In the genomic region with DNA sequence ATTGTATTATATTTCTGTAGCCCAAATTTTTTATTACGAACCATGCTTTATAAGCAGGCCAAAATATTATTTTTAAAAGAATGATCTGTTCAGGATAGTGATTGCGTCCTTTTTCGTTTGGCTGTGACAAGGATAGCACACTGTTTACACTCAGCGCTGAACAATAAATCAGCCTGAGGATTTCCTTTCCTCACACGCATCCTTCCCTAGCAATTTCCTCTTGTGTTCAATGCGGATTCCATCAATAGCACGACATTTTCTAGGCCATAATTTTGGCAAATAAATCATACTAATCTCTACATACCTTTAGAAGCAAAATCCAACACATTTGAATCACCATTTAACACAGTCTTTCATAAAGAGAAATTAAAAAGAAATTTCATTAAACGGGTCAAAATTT, we compare ENCODE assay signal across 22 cellular contexts. TPM values are rescaled to one million over a fixed set of nuclear protein-coding genes. Genes with fewer than 3 reads are reported as not detected.
DNase-seq lines count a peak whose midpoint lies in the region; ATAC-seq, FAIRE-seq and TF ChIP-seq lines count a peak whose summit lies in the region.
"Had no signal": no experiment of that assay in that cellular context is flagged by ENCODE, and none has a peak within 500 bp of the region (broad histone marks: within the 10 kb centered on the region; RNA-seq: fewer than 3 reads in every experiment).

No MANE protein-coding gene starts in this region.

- no peak overlapping the region for H2AFZ ChIP-seq in endothelial cell of umbilical vein (ENCODE audit: low read depth, low read length)
- H2AFZ ChIP-seq: hepatocyte had no signal

- H4K20me1 ChIP-seq in endothelial cell of umbilical vein (replicated peaks; ENCODE audit: control insufficient read depth, extremely low read depth, insufficient read depth, low read length), result no peaks in the 10 kb centered on the region

- H3K4me3 Mint-ChIP-seq in activated naive CD4-positive, alpha-beta T cell treated with anti-CD3 and anti-CD28 coated beads for 36 hours, result peak overlapping the region; percentile 3
- H3K4me3 Mint-ChIP-seq in WTC11 (peak overlapping the region; percentile 22), progenitor cell of endocrine pancreas (ENCODE audit: low read depth) (peak overlapping the region; percentile 9)
- H3K4me3 Mint-ChIP-seq: HFFc6 had no signal

- POLR2A ChIA-PET in WTC11 (lab: Charles Lee), result no interaction called here
- POLR2A ChIA-PET in endothelial cell of umbilical vein (lab: Charles Lee), result no interaction called here

- H3K36me3 Mint-ChIP-seq in activated naive CD4-positive, alpha-beta T cell treated with anti-CD3 and anti-CD28 coated beads for 36 hours (ENCODE audit: low read depth), result no peaks in the 10 kb centered on the region
- H3K36me3 Mint-ChIP-seq in WTC11 (no peaks in the 10 kb centered on the region), progenitor cell of endocrine pancreas (ENCODE audit: insufficient read depth) (no peaks in the 10 kb centered on the region)

- dilution Hi-C loops in endothelial cell of umbilical vein (cut with MboI; ENCODE audit: extremely low pct_ligation_motif_present, low sequenced_read_pairs), result no loop called here

- TF ChIP-seq CTCF in WTC11 (IDR thresholded peaks at IDR 0.05) (no peak), endothelial cell of umbilical vein (IDR thresholded peaks at IDR 0.05; ENCODE audit: extremely low read depth in 1 of 2, insufficient read depth in 1 of 2, low read depth in 1 of 2, low read length in 2 of 2) (no peak), progenitor cell of endocrine pancreas (IDR thresholded peaks at IDR 0.05; ENCODE audit: unreplicated experiment) (no peak)

- TF ChIP-seq POLR2A in endothelial cell of umbilical vein (IDR thresholded peaks at IDR 0.05; ENCODE audit: low read depth, low read length), result no peak

- no peaks in the 10 kb centered on the region for H3K36me3 ChIP-seq in endothelial cell of umbilical vein (ENCODE audit: control insufficient read depth in 2 of 2, extremely low read depth in 1 of 2, insufficient read depth in 2 of 2, low read length in 2 of 2)
- H3K36me3 ChIP-seq: brain microvascular endothelial cell, MG63 had no signal

- ATAC-seq in WTC11 (no peak), GM19395 (IDR thresholded peaks at IDR 0.05; ENCODE audit: unreplicated experiment) (no peak)

- FAIRE-seq in endothelial cell of umbilical vein (lab: Jason Lieb, UNC), result peak; percentile 28
- FAIRE-seq: keratinocyte, urothelium cell line had no signal

- CTCF ChIA-PET in activated naive CD4-positive, alpha-beta T cell treated with anti-CD3 and anti-CD28 coated beads for 36 hours (lab: Charles Lee), result interaction anchor here (1.5 kb wide), 1 partner anchor 86 kb away, joined by 3 read pairs; no protein-coding TSS in a partner anchor
- CTCF ChIA-PET in WTC11 (lab: Charles Lee), result interaction anchor here (1.4 kb wide), 1 partner anchor 159 kb away, joined by 13 read pairs; no protein-coding TSS in a partner anchor
- CTCF ChIA-PET in endothelial cell of umbilical vein (lab: Charles Lee), result interaction anchor here (1.9 kb wide), 1 partner anchor 184 kb away, joined by 7 read pairs; no protein-coding TSS in a partner anchor

- BruUV-seq in endothelial cell of umbilical vein (replicated peaks; lab: Mats Ljungman, UMichigan), result no TSS peak

- H3K27me3 ChIP-seq in endothelial cell of umbilical vein (ENCODE audit: control insufficient read depth in 2 of 2, insufficient read depth in 2 of 2, low read length in 2 of 2), result peaks cover 22 to 26% of the 10 kb centered on the region in 2 experiments

- intact Hi-C loops in activated naive CD4-positive, alpha-beta T cell treated with anti-CD3 and anti-CD28 coated beads for 36 hours (cut with micrococcal nuclease), result no loop called here
- intact Hi-C loops in endothelial cell of umbilical vein (cut with micrococcal nuclease), result loop anchor here (10.0 kb wide), 1 partner anchor 142 kb away; no protein-coding TSS in a partner anchor

- H3K9me3 ChIP-seq in endothelial cell of umbilical vein (replicated peaks; ENCODE audit: control insufficient read depth, insufficient read depth, low read length), result no peaks in the 10 kb centered on the region
- H3K9me3 ChIP-seq: MG63 had no signal

- no peaks in the 10 kb centered on the region for H3K9me3 Mint-ChIP-seq in activated naive CD4-positive, alpha-beta T cell treated with anti-CD3 and anti-CD28 coated beads for 36 hours
- H3K9me3 Mint-ChIP-seq in WTC11, result no peaks in the 10 kb centered on the region
- H3K9me3 Mint-ChIP-seq in progenitor cell of endocrine pancreas (ENCODE audit: low read depth), result no peaks in the 10 kb centered on the region
- H3K9me3 Mint-ChIP-seq: HFFc6 had no signal

- H3K4me2 ChIP-seq in endothelial cell of umbilical vein (ENCODE audit: insufficient read depth, low read length), result peak overlapping the region; percentile 27

- no peak overlapping the region for H3K9ac ChIP-seq in endothelial cell of umbilical vein (replicated peaks; ENCODE audit: extremely low read depth, insufficient read depth, low read length)

- peaks cover 21% of the 10 kb centered on the region for H3K4me1 Mint-ChIP-seq in activated naive CD4-positive, alpha-beta T cell treated with anti-CD3 and anti-CD28 coated beads for 36 hours (ENCODE audit: low read depth)
- peaks cover 24% of the 10 kb centered on the region for H3K4me1 Mint-ChIP-seq in WTC11
- peaks cover 11% of the 10 kb centered on the region for H3K4me1 Mint-ChIP-seq in progenitor cell of endocrine pancreas (ENCODE audit: low read depth)

- H3K9me1 ChIP-seq in endothelial cell of umbilical vein (replicated peaks; ENCODE audit: control insufficient read depth, extremely low read depth, insufficient read depth, low read length), result no peaks in the 10 kb centered on the region

- DNase-seq in activated naive CD4-positive, alpha-beta T cell treated with anti-CD3 and anti-CD28 coated beads for 36 hours, result no peak
- DNase-seq in activated naive CD4-positive, alpha-beta T cell treated with Interleukin-2 at 50 U/mL for 16 hours, result no peak
- DNase-seq in WTC11 (ENCODE audit: low spot score) (no peak), endothelial cell of umbilical vein (ENCODE audit: low read depth, low spot score) (no peak), progenitor cell of endocrine pancreas (ENCODE audit: low spot score, unreplicated experiment) (no peak), Kasumi-1 (lab: John Stamatoyannopoulos, UW) (no peak), NCI-H1694 treated with DMSO at 0.1 percent for 48 hours (lab: John Stamatoyannopoulos, UW) (no peak)
- DNase-seq: activated CD4-positive, CD25-positive, alpha-beta regulatory T cell; activated gamma-delta T cell treated with Interleukin-2 at 50 U/mL for 16 hours; brain microvascular endothelial cell; COR-L47; HFFc6; MG63; NCI-H1436; NCI-H2171; Right ventricle myocardium superior; stimulated activated CD4-positive, alpha-beta T cell treated with anti-CD3 and anti-CD28 coated beads, Interleukin-4, amount 100 ng/mL, for 4 hours had no signal

- H3K27ac Mint-ChIP-seq in activated naive CD4-positive, alpha-beta T cell treated with anti-CD3 and anti-CD28 coated beads for 36 hours, result no peak overlapping the region
- H3K27ac Mint-ChIP-seq in WTC11 (no peak overlapping the region), progenitor cell of endocrine pancreas (no peak overlapping the region)
- H3K27ac Mint-ChIP-seq: HFFc6 had no signal

- no peak overlapping the region for H3K4me3 ChIP-seq in endothelial cell of umbilical vein (replicated peaks in 1 of 3; ENCODE audit: insufficient read depth in 1 of 3, low read depth in 1 of 3, low read length in 3 of 3)
- H3K4me3 ChIP-seq: hepatocyte, MG63 had no signal

- peaks cover 16% of the 10 kb centered on the region for H3K4me1 ChIP-seq in endothelial cell of umbilical vein (ENCODE audit: control insufficient read depth, extremely low read depth, insufficient read depth, low read length)

- no peaks in the 10 kb centered on the region for H3K27me3 Mint-ChIP-seq in activated naive CD4-positive, alpha-beta T cell treated with anti-CD3 and anti-CD28 coated beads for 36 hours (ENCODE audit: low read depth)
- H3K27me3 Mint-ChIP-seq in WTC11 (ENCODE audit: low read depth), result peaks cover 17% of the 10 kb centered on the region
- H3K27me3 Mint-ChIP-seq in progenitor cell of endocrine pancreas, result peaks cover 45% of the 10 kb centered on the region

- H3K79me2 ChIP-seq in endothelial cell of umbilical vein (ENCODE audit: control insufficient read depth, insufficient read depth, low read length), result no peaks in the 10 kb centered on the region
- H3K79me2 ChIP-seq: hepatocyte had no signal

- no peak overlapping the region for H3K27ac ChIP-seq in endothelial cell of umbilical vein (ENCODE audit: insufficient read depth, low read depth, low read length)
- H3K27ac ChIP-seq: brain microvascular endothelial cell, coronary artery had no signal

TF ChIP-seq in WTC11, 78 proteins besides CTCF, POLR2A, EP300 and RAD21 (continues in another document):
- no peak for TF ChIP-seq ZNF263 (CRISPR knock-in tag; IDR thresholded peaks at IDR 0.05; ENCODE audit: low read depth)
- no peak for TF ChIP-seq OVOL2 (CRISPR knock-in tag; IDR thresholded peaks at IDR 0.05; ENCODE audit: borderline replicate concordance)
- no peak for TF ChIP-seq SMAD4 (CRISPR knock-in tag; IDR thresholded peaks at IDR 0.05)

TF ChIP-seq in endothelial cell of umbilical vein, 7 proteins besides CTCF, POLR2A, EP300 and RAD21 (continues in another document):
- no peak for TF ChIP-seq FOS (IDR thresholded peaks at IDR 0.05; ENCODE audit: borderline replicate concordance, insufficient read depth, low read length)
- no peak for TF ChIP-seq EZH2 (IDR thresholded peaks at IDR 0.05; ENCODE audit: borderline replicate concordance, low read depth, low read length, severe bottlenecking)
- TF ChIP-seq MYC (IDR thresholded peaks at IDR 0.05; ENCODE audit: low read depth, low read length), result no peak
- no peak for TF ChIP-seq GATA2 (IDR thresholded peaks at IDR 0.05; ENCODE audit: insufficient read depth, insufficient read length, low read depth, low read length)
- no peak for TF ChIP-seq POLR2AphosphoS5 (IDR thresholded peaks at IDR 0.05; ENCODE audit: insufficient read depth, low read depth, low read length)
- TF ChIP-seq JUN (IDR thresholded peaks at IDR 0.05; ENCODE audit: borderline replicate concordance, insufficient read depth, insufficient read length, low read depth), result no peak

RNA-seq across cellular contexts. Expression of a gene that starts 1.6 kb away (rescaled TPM):
- 1 to 10 TPM; 1.3 to 2.3 TPM for total RNA-seq in activated naive CD4-positive, alpha-beta T cell treated with anti-CD3 and anti-CD28 coated beads for 36 hours
- total RNA-seq in WTC11 (2021) (7.7 to 10.0 TPM (median 8.3 TPM) in 3 replicates), endothelial cell of umbilical vein (1.5 and 2.1 TPM in 2 replicates), progenitor cell of endocrine pancreas (1.8 and 3.7 TPM in 2 replicates)
- polyA plus RNA-seq in endothelial cell of umbilical vein, result 0.10 and 0.18 TPM in 2 replicates
- polyA plus RNA-seq in endothelial cell of umbilical vein (2011; cell fraction: cytosol; rRNA removed), result 0.06 and 0.09 TPM in 2 replicates
- polyA plus RNA-seq in endothelial cell of umbilical vein (2011; cell fraction: nucleus; rRNA removed), result 0.20 and 0.29 TPM in 2 replicates
- polyA plus RNA-seq in endothelial cell of umbilical vein (2012), result 0.20 and 0.24 TPM in 2 replicates
- polyA minus RNA-seq in endothelial cell of umbilical vein, result 0.19 and 0.64 TPM in 2 replicates
- polyA minus RNA-seq in endothelial cell of umbilical vein (2011; cell fraction: cytosol; rRNA and poly(A)+ RNA removed), result 6.3 TPM
- polyA minus RNA-seq in endothelial cell of umbilical vein (2011; cell fraction: nucleus; rRNA and poly(A)+ RNA removed), result 0.87 TPM in 2 replicates
- total RNA-seq: HFFc6 had no signal
